1 cellular context compared by ENCODE assay signal in the genomic region with DNA sequence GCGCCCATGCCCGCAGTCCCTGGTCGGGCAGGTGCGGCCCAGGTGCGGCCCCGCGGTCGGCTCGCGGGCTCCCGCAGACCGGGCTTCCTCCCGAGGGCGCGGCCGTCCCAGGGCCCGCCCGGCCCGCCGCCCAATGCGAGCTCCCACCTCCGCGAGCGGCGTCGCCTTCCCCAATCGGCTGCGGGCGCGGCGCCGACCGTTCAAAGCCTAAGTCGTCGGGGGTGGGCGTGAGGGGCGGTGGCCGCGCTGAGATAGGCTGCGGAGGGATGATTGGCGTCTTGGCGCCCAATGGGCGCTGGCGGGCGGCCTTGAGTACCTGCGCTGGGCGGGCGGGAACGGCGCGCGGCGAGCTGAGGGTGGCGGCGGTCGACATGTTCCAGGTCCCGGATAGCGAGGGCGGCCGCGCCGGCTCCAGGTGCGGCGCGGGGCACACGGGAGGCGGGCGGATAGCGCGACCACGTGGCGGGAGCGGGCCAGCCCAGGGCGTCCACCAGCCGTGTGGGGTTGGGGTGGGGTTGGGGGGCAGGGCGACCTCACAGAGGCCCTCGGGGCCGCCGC.
TF ChIP-seq lines count a peak whose summit lies in the region.

A gene with protein sequence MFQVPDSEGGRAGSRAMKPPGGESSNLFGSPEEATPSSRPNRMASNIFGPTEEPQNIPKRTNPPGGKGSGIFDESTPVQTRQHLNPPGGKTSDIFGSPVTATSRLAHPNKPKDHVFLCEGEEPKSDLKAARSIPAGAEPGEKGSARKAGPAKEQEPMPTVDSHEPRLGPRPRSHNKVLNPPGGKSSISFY (plus strand): TSS at position 338 of the 558 bp plus-strand sequence. CDS start 34 bp downstream, at position 372.

TF ChIP-seq in K562, 482 proteins besides CTCF, POLR2A, EP300 and RAD21 (continued from another document and continues in another):
- peak; percentile 87 to 89 for TF ChIP-seq NRF1 (conservative IDR thresholded peaks at IDR 0.05 in 1 of 2, IDR thresholded peaks at IDR 0.05 in 1 of 2)
- no peak for TF ChIP-seq ELF4 (CRISPR knock-in tag; IDR thresholded peaks at IDR 0.05)
- TF ChIP-seq ZNF324 (CRISPR knock-in tag; IDR thresholded peaks at IDR 0.05): no peak
- no peak for TF ChIP-seq SNRNP70 (optimal IDR thresholded peaks at IDR 0.05; ENCODE audit: low read depth, low read length)
- no peak for TF ChIP-seq U2AF2 (optimal IDR thresholded peaks at IDR 0.05; ENCODE audit: low read depth, low read length)
- no peak for TF ChIP-seq HOXB6 (CRISPR knock-in tag; IDR thresholded peaks at IDR 0.05; ENCODE audit: borderline replicate concordance)
- TF ChIP-seq ZNF197 (CRISPR knock-in tag; IDR thresholded peaks at IDR 0.05; ENCODE audit: low read depth): no peak
- TF ChIP-seq U2AF1 (optimal IDR thresholded peaks at IDR 0.05; ENCODE audit: low read depth, low read length): no peak
- peak; percentile 79 for TF ChIP-seq MYC (IDR thresholded peaks at IDR 0.05; ENCODE audit: low read depth, low read length)
- no peak for TF ChIP-seq MYC (CRISPR knock-in tag; IDR thresholded peaks at IDR 0.05; ENCODE audit: borderline replicate concordance, low read depth)
- TF ChIP-seq TOE1 (IDR thresholded peaks at IDR 0.05; ENCODE audit: borderline replicate concordance): no peak
- no peak for TF ChIP-seq TOE1 (CRISPR knock-in tag; IDR thresholded peaks at IDR 0.05; ENCODE audit: borderline replicate concordance, low read depth)
- no peak for TF ChIP-seq NR1H2 (CRISPR knock-in tag; IDR thresholded peaks at IDR 0.05)
- no peak for TF ChIP-seq ZNF707 (CRISPR knock-in tag; conservative IDR thresholded peaks at IDR 0.05)
- TF ChIP-seq SOX6 (IDR thresholded peaks at IDR 0.05): no peak
- no peak for TF ChIP-seq ZNF436 (CRISPR knock-in tag; IDR thresholded peaks at IDR 0.05)
- TF ChIP-seq CHD2 (IDR thresholded peaks at IDR 0.05; ENCODE audit: low read depth, low read length): peak; percentile 86
- no peak for TF ChIP-seq LARP7 (IDR thresholded peaks at IDR 0.05)
- TF ChIP-seq TGIF2 (CRISPR knock-in tag; IDR thresholded peaks at IDR 0.05): no peak
- TF ChIP-seq, protein P1, sequence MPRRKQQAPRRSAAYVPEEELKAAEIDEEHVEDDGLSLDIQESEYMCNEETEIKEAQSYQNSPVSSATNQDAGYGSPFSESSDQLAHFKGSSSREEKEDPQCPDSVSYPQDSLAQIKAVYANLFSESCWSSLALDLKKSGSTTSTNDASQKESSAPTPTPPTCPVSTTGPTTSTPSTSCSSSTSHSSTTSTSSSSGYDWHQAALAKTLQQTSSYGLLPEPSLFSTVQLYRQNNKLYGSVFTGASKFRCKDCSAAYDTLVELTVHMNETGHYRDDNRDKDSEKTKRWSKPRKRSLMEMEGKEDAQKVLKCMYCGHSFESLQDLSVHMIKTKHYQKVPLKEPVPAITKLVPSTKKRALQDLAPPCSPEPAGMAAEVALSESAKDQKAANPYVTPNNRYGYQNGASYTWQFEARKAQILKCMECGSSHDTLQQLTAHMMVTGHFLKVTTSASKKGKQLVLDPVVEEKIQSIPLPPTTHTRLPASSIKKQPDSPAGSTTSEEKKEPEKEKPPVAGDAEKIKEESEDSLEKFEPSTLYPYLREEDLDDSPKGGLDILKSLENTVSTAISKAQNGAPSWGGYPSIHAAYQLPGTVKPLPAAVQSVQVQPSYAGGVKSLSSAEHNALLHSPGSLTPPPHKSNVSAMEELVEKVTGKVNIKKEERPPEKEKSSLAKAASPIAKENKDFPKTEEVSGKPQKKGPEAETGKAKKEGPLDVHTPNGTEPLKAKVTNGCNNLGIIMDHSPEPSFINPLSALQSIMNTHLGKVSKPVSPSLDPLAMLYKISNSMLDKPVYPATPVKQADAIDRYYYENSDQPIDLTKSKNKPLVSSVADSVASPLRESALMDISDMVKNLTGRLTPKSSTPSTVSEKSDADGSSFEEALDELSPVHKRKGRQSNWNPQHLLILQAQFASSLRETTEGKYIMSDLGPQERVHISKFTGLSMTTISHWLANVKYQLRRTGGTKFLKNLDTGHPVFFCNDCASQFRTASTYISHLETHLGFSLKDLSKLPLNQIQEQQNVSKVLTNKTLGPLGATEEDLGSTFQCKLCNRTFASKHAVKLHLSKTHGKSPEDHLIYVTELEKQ (CRISPR knock-in tag; IDR thresholded peaks at IDR 0.05): no peak
- TF ChIP-seq RFX1 (IDR thresholded peaks at IDR 0.05): no peak
- TF ChIP-seq PTRF (tag; IDR thresholded peaks at IDR 0.05): no peak
- no peak for TF ChIP-seq MAFF (IDR thresholded peaks at IDR 0.05; ENCODE audit: low read length)
- no peak for TF ChIP-seq NBN (IDR thresholded peaks at IDR 0.05; ENCODE audit: low read depth)
- TF ChIP-seq, protein P2, sequence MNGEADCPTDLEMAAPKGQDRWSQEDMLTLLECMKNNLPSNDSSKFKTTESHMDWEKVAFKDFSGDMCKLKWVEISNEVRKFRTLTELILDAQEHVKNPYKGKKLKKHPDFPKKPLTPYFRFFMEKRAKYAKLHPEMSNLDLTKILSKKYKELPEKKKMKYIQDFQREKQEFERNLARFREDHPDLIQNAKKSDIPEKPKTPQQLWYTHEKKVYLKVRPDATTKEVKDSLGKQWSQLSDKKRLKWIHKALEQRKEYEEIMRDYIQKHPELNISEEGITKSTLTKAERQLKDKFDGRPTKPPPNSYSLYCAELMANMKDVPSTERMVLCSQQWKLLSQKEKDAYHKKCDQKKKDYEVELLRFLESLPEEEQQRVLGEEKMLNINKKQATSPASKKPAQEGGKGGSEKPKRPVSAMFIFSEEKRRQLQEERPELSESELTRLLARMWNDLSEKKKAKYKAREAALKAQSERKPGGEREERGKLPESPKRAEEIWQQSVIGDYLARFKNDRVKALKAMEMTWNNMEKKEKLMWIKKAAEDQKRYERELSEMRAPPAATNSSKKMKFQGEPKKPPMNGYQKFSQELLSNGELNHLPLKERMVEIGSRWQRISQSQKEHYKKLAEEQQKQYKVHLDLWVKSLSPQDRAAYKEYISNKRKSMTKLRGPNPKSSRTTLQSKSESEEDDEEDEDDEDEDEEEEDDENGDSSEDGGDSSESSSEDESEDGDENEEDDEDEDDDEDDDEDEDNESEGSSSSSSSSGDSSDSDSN (IDR thresholded peaks at IDR 0.05; ENCODE audit: borderline replicate concordance in 1 of 2, low read depth in 2 of 2, low read length in 2 of 2): peak; percentile 19 to 41; a peak in 2 of 4 replicates
- no peak for TF ChIP-seq FOXM1 (IDR thresholded peaks at IDR 0.05; ENCODE audit: low read depth)
- no peak for TF ChIP-seq FOXM1 (CRISPR knock-in tag; IDR thresholded peaks at IDR 0.05; ENCODE audit: low read depth)
- TF ChIP-seq ZNF589 (CRISPR knock-in tag; IDR thresholded peaks at IDR 0.05; ENCODE audit: low read depth): no peak
- TF ChIP-seq CLOCK (CRISPR knock-in tag; IDR thresholded peaks at IDR 0.05; ENCODE audit: borderline replicate concordance): no peak
- TF ChIP-seq MCM3 (IDR thresholded peaks at IDR 0.05): no peak
- no peak for TF ChIP-seq HEY1 (CRISPR knock-in tag; IDR thresholded peaks at IDR 0.05; ENCODE audit: borderline replicate concordance)
- no peak for TF ChIP-seq ZNF655 (CRISPR knock-in tag; IDR thresholded peaks at IDR 0.05)
- TF ChIP-seq, protein P3, sequence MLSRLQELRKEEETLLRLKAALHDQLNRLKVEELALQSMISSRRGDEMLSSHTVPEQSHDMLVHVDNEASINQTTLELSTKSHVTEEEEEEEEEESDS (CRISPR knock-in tag; IDR thresholded peaks at IDR 0.05): no peak
- TF ChIP-seq ZNF699 (CRISPR knock-in tag; IDR thresholded peaks at IDR 0.05; ENCODE audit: insufficient replicate concordance): no peak
- TF ChIP-seq ZNF766 (CRISPR knock-in tag; conservative IDR thresholded peaks at IDR 0.05): no peak
- no peak for TF ChIP-seq RFX7 (CRISPR knock-in tag; IDR thresholded peaks at IDR 0.05)
- TF ChIP-seq DACH1 (IDR thresholded peaks at IDR 0.05; ENCODE audit: partially characterized antibody): no peak
- no peak for TF ChIP-seq ZKSCAN1 (IDR thresholded peaks at IDR 0.05; ENCODE audit: low read depth, low read length)
- no peak for TF ChIP-seq PHTF2 (CRISPR knock-in tag; IDR thresholded peaks at IDR 0.05)
- no peak for TF ChIP-seq SMARCB1 (IDR thresholded peaks at IDR 0.05; ENCODE audit: insufficient read length, low read depth)
- TF ChIP-seq, protein P4, sequence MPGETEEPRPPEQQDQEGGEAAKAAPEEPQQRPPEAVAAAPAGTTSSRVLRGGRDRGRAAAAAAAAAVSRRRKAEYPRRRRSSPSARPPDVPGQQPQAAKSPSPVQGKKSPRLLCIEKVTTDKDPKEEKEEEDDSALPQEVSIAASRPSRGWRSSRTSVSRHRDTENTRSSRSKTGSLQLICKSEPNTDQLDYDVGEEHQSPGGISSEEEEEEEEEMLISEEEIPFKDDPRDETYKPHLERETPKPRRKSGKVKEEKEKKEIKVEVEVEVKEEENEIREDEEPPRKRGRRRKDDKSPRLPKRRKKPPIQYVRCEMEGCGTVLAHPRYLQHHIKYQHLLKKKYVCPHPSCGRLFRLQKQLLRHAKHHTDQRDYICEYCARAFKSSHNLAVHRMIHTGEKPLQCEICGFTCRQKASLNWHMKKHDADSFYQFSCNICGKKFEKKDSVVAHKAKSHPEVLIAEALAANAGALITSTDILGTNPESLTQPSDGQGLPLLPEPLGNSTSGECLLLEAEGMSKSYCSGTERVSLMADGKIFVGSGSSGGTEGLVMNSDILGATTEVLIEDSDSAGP (CRISPR knock-in tag; IDR thresholded peaks at IDR 0.05): no peak
- TF ChIP-seq, protein P5, sequence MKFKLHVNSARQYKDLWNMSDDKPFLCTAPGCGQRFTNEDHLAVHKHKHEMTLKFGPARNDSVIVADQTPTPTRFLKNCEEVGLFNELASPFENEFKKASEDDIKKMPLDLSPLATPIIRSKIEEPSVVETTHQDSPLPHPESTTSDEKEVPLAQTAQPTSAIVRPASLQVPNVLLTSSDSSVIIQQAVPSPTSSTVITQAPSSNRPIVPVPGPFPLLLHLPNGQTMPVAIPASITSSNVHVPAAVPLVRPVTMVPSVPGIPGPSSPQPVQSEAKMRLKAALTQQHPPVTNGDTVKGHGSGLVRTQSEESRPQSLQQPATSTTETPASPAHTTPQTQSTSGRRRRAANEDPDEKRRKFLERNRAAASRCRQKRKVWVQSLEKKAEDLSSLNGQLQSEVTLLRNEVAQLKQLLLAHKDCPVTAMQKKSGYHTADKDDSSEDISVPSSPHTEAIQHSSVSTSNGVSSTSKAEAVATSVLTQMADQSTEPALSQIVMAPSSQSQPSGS (CRISPR knock-in tag; IDR thresholded peaks at IDR 0.05): no peak
- no peak for TF ChIP-seq SRF (CRISPR knock-in tag; IDR thresholded peaks at IDR 0.05)
- no peak for TF ChIP-seq ZBTB9 (CRISPR knock-in tag; IDR thresholded peaks at IDR 0.05)
- no peak for TF ChIP-seq CSDE1 (IDR thresholded peaks at IDR 0.05)
- TF ChIP-seq HBP1 (CRISPR knock-in tag; IDR thresholded peaks at IDR 0.05): no peak
- no peak for TF ChIP-seq TAF9B (IDR thresholded peaks at IDR 0.05; ENCODE audit: partially characterized antibody)
- TF ChIP-seq SP1 (CRISPR knock-in tag; IDR thresholded peaks at IDR 0.05): peak; percentile 90
- no peak for TF ChIP-seq CEBPB (tag; IDR thresholded peaks at IDR 0.05)
